1 cellular context compared by ENCODE assay signal in genomic region chr17:42782402-42783061, GRCh38.
TF ChIP-seq lines count a peak whose summit lies in the region.

No MANE protein-coding gene starts in this region.

TF ChIP-seq in HepG2, 621 proteins besides CTCF, POLR2A, EP300 and RAD21 (continued from another document):
- TF ChIP-seq PATZ1 (CRISPR knock-in tag; IDR thresholded peaks at IDR 0.05) (peak; percentile 90), HNRNPLL (IDR thresholded peaks at IDR 0.05; ENCODE audit: low read depth, low read length, poor library complexity, severe bottlenecking) (peak; percentile 32), MTA3 (CRISPR knock-in tag; IDR thresholded peaks at IDR 0.05) (no peak), ZNF101 (CRISPR knock-in tag; IDR thresholded peaks at IDR 0.05; ENCODE audit: borderline replicate concordance, low read depth) (no peak)
